ENCODE assay signal across 11 cellular contexts in the genomic region with DNA sequence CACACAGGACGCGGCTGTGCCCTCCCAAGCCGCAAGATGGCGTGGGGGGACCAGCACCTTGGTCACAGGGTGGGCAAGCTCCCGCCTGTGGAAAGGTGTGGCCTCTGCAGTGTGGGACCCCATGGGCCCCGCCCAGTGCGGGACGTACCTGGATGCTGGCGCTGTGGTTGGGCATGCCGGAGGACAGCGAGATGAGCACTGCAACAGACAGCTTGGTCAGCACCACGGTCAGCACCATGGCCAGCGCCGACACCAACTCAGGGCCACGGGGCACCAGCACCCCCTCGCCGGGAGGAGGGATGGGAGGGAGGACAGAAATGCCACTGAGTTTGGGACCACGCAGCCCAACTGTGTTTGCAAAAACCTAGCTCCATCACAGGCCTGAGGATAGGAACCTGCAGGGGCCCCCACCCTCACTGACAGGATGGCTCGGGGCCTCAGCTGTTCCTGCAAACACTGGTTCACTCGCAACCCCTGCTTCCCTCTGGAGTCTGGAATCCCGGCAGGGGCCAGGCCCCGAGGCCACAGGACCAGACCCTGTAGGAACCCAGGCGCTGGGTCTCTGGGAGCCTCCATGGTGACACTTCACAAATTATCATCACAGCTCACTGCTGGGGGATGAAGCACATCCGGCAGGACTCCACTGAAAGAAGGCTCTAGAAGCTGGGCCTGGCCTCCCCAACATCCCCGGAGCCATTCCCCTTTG. TPM values are rescaled to one million over a fixed set of nuclear protein-coding genes. Genes with fewer than 3 reads are reported as not detected.
A peak's percentile ranks its signal among the peaks of the same experiment; 100 is the strongest.
DNase-seq lines count a peak whose midpoint lies in the region; ATAC-seq and TF ChIP-seq lines count a peak whose summit lies in the region.
"Had no signal": no experiment of that assay in that cellular context is flagged by ENCODE, and none has a peak within 500 bp of the region (broad histone marks: within the 10 kb centered on the region; RNA-seq: fewer than 3 reads in every experiment).

No MANE protein-coding gene starts in this region.

- no peaks in the 10 kb centered on the region for H3K27me3 ChIP-seq in cardiac muscle cell
- H3K27me3 ChIP-seq in upper lobe of right lung, result no peaks in the 10 kb centered on the region
- H3K27me3 ChIP-seq: breast epithelium, esophagus muscularis mucosa had no signal

- H3K36me3 ChIP-seq in cardiac muscle cell (peaks cover 38% of the 10 kb centered on the region), upper lobe of right lung (peaks cover 86% of the 10 kb centered on the region)

- TF ChIP-seq CTCF in cardiac muscle cell (IDR thresholded peaks at IDR 0.05; ENCODE audit: low read depth, low read length) (no peak), fibroblast of pulmonary artery (IDR thresholded peaks at IDR 0.05; ENCODE audit: low read length, missing control alignments) (no peak), upper lobe of right lung (IDR thresholded peaks at IDR 0.05) (no peak)

- no peak for ATAC-seq in left ventricle myocardium superior
- peak; percentile 19 for ATAC-seq in upper lobe of right lung
- ATAC-seq in HG02970 (IDR thresholded peaks at IDR 0.05; ENCODE audit: low FRiP score, unreplicated experiment), result no peak

- intact Hi-C loops in left ventricle myocardium superior (cut with micrococcal nuclease), result no loop called here
- intact Hi-C loops in upper lobe of right lung (cut with DNase I), result no loop called here

- no peak overlapping the region for H3K27ac ChIP-seq in cardiac muscle cell
- no peak overlapping the region for H3K27ac ChIP-seq in upper lobe of right lung
- H3K27ac ChIP-seq: breast epithelium, esophagus muscularis mucosa had no signal

- H3K4me1 ChIP-seq in cardiac muscle cell (ENCODE audit: low read depth) (no peaks in the 10 kb centered on the region), upper lobe of right lung (no peaks in the 10 kb centered on the region)
- H3K4me1 ChIP-seq: breast epithelium had no signal

- H3K9me3 ChIP-seq in cardiac muscle cell (ENCODE audit: low read depth), result no peaks in the 10 kb centered on the region
- H3K9me3 ChIP-seq in upper lobe of right lung, result no peaks in the 10 kb centered on the region
- H3K9me3 ChIP-seq: breast epithelium, esophagus muscularis mucosa had no signal

- H3K4me3 ChIP-seq in cardiac muscle cell (no peak overlapping the region), fibroblast of pulmonary artery (replicated peaks; ENCODE audit: low read depth, low read length) (no peak overlapping the region), upper lobe of right lung (no peak overlapping the region)
- H3K4me3 ChIP-seq: breast epithelium, esophagus muscularis mucosa had no signal

- peak; percentile 9 to 59 for DNase-seq in cardiac muscle cell (ENCODE audit: low read depth in 1 of 2, low spot score in 1 of 2)
- DNase-seq in left ventricle myocardium superior, result no peak
- peak; percentile 10 for DNase-seq in fibroblast of pulmonary artery (ENCODE audit: low read depth)
- no peak for DNase-seq in upper lobe of right lung
- DNase-seq in stimulated activated naive CD4-positive, alpha-beta T cell (lab: John Stamatoyannopoulos, UW), result no peak
- DNase-seq: activated T-cell treated with anti-CD3 and anti-CD28 coated beads, Interleukin-2, amount 50 U/mL, for 24 hours; NCI-H2081; T1000 had no signal

RNA-seq across cellular contexts. Expression of a gene that starts 27.1 kb away (rescaled TPM):
- total RNA-seq in cardiac muscle cell, result 10.5 and 11.6 TPM in 2 replicates
- 2.6 and 4.9 TPM in 2 replicates for polyA plus RNA-seq in cardiac muscle cell
- total RNA-seq in left ventricle myocardium superior, result 1.9 TPM
- 6.8 TPM for total RNA-seq in upper lobe of right lung

RNA-seq across cellular contexts. Expression of a gene that starts 27.5 kb away (rescaled TPM):
- total RNA-seq in cardiac muscle cell, result 118 and 125 TPM in 2 replicates
- polyA plus RNA-seq in cardiac muscle cell, result 112 and 115 TPM in 2 replicates
- 78.2 TPM for total RNA-seq in left ventricle myocardium superior
- 109 TPM for total RNA-seq in upper lobe of right lung

RNA-seq across cellular contexts. Expression of a gene that starts 27.7 kb away (rescaled TPM):
- total RNA-seq in cardiac muscle cell, result 15.1 and 17.4 TPM in 2 replicates
- 21.6 and 22.0 TPM in 2 replicates for polyA plus RNA-seq in cardiac muscle cell
- 17.5 TPM for total RNA-seq in left ventricle myocardium superior
- total RNA-seq in upper lobe of right lung, result 58.8 TPM

RNA-seq across cellular contexts. Expression of a gene that starts 39.9 kb away (rescaled TPM):
- total RNA-seq in cardiac muscle cell (25.3 and 53.8 TPM in 2 replicates), left ventricle myocardium superior (11.9 TPM), upper lobe of right lung (42.0 TPM)
- polyA plus RNA-seq in cardiac muscle cell, result 15.6 and 19.1 TPM in 2 replicates

Comparison
In these comparisons a context has a peak if more than half of its experiments do, and no peak if none do; other contexts are left out.
1. DNase-seq: peak in cardiac muscle cell (2 of 2) and fibroblast of pulmonary artery (single experiment); none in left ventricle myocardium superior (single experiment), upper lobe of right lung (single experiment) and stimulated activated naive CD4-positive, alpha-beta T cell (0 of 6).